ENCODE assay signal across 1 cellular context in the genomic region with DNA sequence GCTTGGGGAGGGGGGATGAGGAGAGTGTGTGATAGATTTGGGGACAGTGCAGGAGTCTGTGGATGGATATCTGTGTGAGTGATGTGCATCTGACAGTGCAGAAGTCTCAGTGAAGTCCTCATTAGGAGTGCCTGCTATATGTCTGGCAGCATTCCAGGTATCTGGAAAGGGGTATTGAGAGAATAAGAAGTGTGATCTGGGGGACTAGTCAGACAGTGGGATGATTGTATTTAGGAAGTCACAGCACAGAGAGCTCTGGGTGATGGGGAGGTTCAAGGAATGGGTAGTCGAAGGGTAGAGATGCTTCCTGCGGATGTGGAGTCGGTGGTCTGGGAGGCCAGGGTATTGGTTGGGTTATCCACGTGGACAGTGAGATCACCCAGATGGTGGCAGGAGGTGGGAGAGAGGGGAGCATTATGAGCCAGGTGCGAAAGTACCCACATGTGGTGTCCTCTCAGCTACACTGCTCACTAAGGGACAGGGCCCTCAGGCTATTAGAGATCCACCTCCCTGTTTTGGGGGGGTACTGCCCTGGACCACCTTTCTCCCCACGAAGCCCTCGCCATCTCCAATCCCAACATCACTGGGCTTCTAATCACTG.
TF ChIP-seq lines count a peak whose summit lies in the region.

No MANE protein-coding gene starts in this region.

TF ChIP-seq in endothelial cell of umbilical vein, 7 proteins besides CTCF, POLR2A, EP300 and RAD21:
- TF ChIP-seq MYC (IDR thresholded peaks at IDR 0.05; ENCODE audit: low read depth, low read length): no peak
- no peak for TF ChIP-seq FOS (IDR thresholded peaks at IDR 0.05; ENCODE audit: borderline replicate concordance, insufficient read depth, low read length)
- TF ChIP-seq POLR2AphosphoS5 (IDR thresholded peaks at IDR 0.05; ENCODE audit: insufficient read depth, low read depth, low read length): peak; percentile 5
